In the genomic region with DNA sequence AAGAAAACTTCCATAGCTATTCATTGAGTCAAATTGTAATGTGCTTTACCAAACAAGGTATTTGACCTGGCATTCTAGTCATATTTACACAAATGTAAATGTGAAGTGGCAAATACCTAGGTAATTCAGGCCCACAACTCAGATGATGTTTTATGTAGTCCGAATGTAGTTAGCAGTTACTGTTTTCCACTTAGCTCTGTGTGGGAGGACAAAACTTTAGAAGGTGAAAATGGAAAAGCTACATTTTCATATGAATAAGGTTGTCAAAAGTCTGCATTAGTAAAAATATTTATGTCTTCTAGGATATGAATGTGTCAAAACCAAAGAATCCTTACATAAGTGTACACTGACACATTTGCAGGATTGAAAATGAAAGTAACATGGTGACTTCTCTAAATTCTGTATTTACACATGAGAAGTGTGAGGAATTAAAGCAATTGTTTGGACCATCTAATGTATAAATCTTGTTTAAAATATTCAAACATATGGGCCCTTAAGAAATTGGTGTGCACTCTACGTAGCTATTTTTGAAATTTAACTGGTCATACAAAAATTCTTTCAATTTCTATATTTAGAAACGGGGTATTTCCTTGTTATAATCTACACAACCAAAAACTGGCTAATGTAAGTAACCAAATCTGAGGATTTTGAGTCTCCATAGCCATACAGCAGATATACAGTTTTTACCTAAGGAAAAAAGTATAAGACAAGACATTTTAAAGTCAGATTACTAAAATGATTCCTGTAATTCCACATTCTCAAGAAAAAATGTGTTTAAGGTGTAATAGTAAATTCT, we compare ENCODE assay signal across 8 cellular contexts. TPM values are rescaled to one million over a fixed set of nuclear protein-coding genes. Genes with fewer than 3 reads are reported as not detected.
A peak's percentile ranks its signal among the peaks of the same experiment; 100 is the strongest.
DNase-seq lines count a peak whose midpoint lies in the region; ATAC-seq and TF ChIP-seq lines count a peak whose summit lies in the region.

No MANE protein-coding gene starts in this region.

- H3K27me3 Mint-ChIP-seq in GM23338 (ENCODE audit: insufficient read depth, low read depth, poor library complexity), result peaks cover 19% of the 10 kb centered on the region

- no peak overlapping the region for H2AFZ ChIP-seq in GM23338

- no peaks in the 10 kb centered on the region for H3K9me2 ChIP-seq in GM23338 (ENCODE audit: insufficient read depth)

- TF ChIP-seq CTCF in AG09309 (IDR thresholded peaks at IDR 0.05; ENCODE audit: control insufficient read depth, insufficient read depth, low read depth, low read length, missing control alignments) (no peak), GM23338 (conservative IDR thresholded peaks at IDR 0.05; ENCODE audit: low read depth in 2 of 2) (no peak), lower leg skin (IDR thresholded peaks at IDR 0.05) (no peak)

- H3K4me3 Mint-ChIP-seq in GM23338, result peak overlapping the region; percentile 71; the same call in 2 of the 3 replicates

- intact Hi-C loops in lower leg skin (cut with DNase I; ENCODE audit: low total_unique reads), result loop anchor here (10.0 kb wide), 1 partner anchor 1998 kb away; a partner anchor contains a TSS

- H3K36me3 ChIP-seq in GM23338 (ENCODE audit: insufficient read depth), result peaks cover 14% of the 10 kb centered on the region; the same call in 1 of the 2 replicates
- H3K36me3 ChIP-seq in SJCRH30, result peaks cover 11% of the 10 kb centered on the region
- no peaks in the 10 kb centered on the region for H3K36me3 ChIP-seq in endocrine pancreas (ENCODE audit: control insufficient read depth, insufficient read depth, low read length)

- DNase-seq in AG09309 (ENCODE audit: low read depth), result no peak
- no peak for DNase-seq in GM23338 (ENCODE audit: low spot score)
- DNase-seq in SJCRH30, result peak in 1 of 2 experiments; percentile 26
- peak; percentile 71 for DNase-seq in pons (ENCODE audit: low spot score)
- DNase-seq in NCI-H774 (lab: John Stamatoyannopoulos, UW), result no peak
- DNase-seq in lower leg skin (ENCODE audit: low spot score in 2 of 2), result no peak

- TF ChIP-seq POLR2A in lower leg skin (IDR thresholded peaks at IDR 0.05), result no peak

- no peaks in the 10 kb centered on the region for H3K9me3 Mint-ChIP-seq in GM23338

- H3K79me2 ChIP-seq in GM23338 (replicated peaks; ENCODE audit: insufficient read depth), result peaks cover 34% of the 10 kb centered on the region

- H3K27ac ChIP-seq in GM23338 (ENCODE audit: low read depth) (no peak overlapping the region), SJCRH30 (peak overlapping the region; percentile 97; the same call in 1 of the 2 replicates)

- peak overlapping the region; percentile 78; the same call in 1 of the 2 replicates for H3K4me2 ChIP-seq in GM23338

- H3K9ac ChIP-seq in endocrine pancreas (ENCODE audit: control insufficient read depth, insufficient read depth, low read length), result no peak overlapping the region

- peaks cover 44% of the 10 kb centered on the region for H3K4me1 Mint-ChIP-seq in GM23338

- H3K36me3 Mint-ChIP-seq in GM23338 (ENCODE audit: low read depth), result peaks cover 46% of the 10 kb centered on the region

- peak overlapping the region; percentile 9; the same call in 1 of the 2 replicates for H3K4me3 ChIP-seq in AG09309 (ENCODE audit: control insufficient read depth, low read depth, low read length)
- peak overlapping the region; percentile 61 for H3K4me3 ChIP-seq in GM23338
- H3K4me3 ChIP-seq in SJCRH30, result peak overlapping the region; percentile 80
- H3K4me3 ChIP-seq in endocrine pancreas (ENCODE audit: control insufficient read depth, insufficient read depth, low read length), result peak overlapping the region; percentile 68
- no peak overlapping the region for H3K4me3 ChIP-seq in lower leg skin (ENCODE audit: low read depth, poor library complexity, severe bottlenecking)

- no peak overlapping the region for H3K27ac Mint-ChIP-seq in GM23338

- ATAC-seq in GM23338, result no peak
- no peak for ATAC-seq in HG02885 (IDR thresholded peaks at IDR 0.05; ENCODE audit: poor library complexity, unreplicated experiment)

- peaks cover 11% of the 10 kb centered on the region for H3F3A ChIP-seq in GM23338 (replicated peaks; ENCODE audit: low read depth)

- H3K27me3 ChIP-seq in GM23338 (ENCODE audit: insufficient read depth) (peaks cover 55% of the 10 kb centered on the region), SJCRH30 (no peaks in the 10 kb centered on the region), endocrine pancreas (ENCODE audit: control insufficient read depth, insufficient read depth, low read length) (no peaks in the 10 kb centered on the region)

- WGBS in lower leg skin, 2 donors, result 8 to 17% methylated on average over 3 of the region's 3 CpGs

- no peaks in the 10 kb centered on the region for H3K9me3 ChIP-seq in SJCRH30 (replicated peaks)
- no peaks in the 10 kb centered on the region for H3K9me3 ChIP-seq in endocrine pancreas (ENCODE audit: control insufficient read depth, low read length)

- peaks cover 26% of the 10 kb centered on the region for H4K20me1 ChIP-seq in GM23338 (replicated peaks; ENCODE audit: insufficient read depth)

- H3K4me1 ChIP-seq in GM23338 (ENCODE audit: insufficient read depth), result peaks cover 38% of the 10 kb centered on the region
- peaks cover 13% of the 10 kb centered on the region for H3K4me1 ChIP-seq in SJCRH30
- peaks cover 44% of the 10 kb centered on the region for H3K4me1 ChIP-seq in endocrine pancreas (ENCODE audit: control insufficient read depth, insufficient read depth, low read length)

TF ChIP-seq in GM23338, 12 proteins besides CTCF, POLR2A, EP300 and RAD21:
- TF ChIP-seq, protein P1, sequence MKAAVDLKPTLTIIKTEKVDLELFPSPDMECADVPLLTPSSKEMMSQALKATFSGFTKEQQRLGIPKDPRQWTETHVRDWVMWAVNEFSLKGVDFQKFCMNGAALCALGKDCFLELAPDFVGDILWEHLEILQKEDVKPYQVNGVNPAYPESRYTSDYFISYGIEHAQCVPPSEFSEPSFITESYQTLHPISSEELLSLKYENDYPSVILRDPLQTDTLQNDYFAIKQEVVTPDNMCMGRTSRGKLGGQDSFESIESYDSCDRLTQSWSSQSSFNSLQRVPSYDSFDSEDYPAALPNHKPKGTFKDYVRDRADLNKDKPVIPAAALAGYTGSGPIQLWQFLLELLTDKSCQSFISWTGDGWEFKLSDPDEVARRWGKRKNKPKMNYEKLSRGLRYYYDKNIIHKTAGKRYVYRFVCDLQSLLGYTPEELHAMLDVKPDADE (IDR thresholded peaks at IDR 0.05), result no peak
- TF ChIP-seq POLR2AphosphoS5 (IDR thresholded peaks at IDR 0.05; ENCODE audit: low read depth) (no peak), EZH2phosphoT487 (IDR thresholded peaks at IDR 0.05; ENCODE audit: unreplicated experiment) (no peak), ZNF114 (CRISPR knock-in tag; IDR thresholded peaks at IDR 0.05) (no peak), NANOG (IDR thresholded peaks at IDR 0.05; ENCODE audit: borderline replicate concordance) (no peak), JUNB (IDR thresholded peaks at IDR 0.05; ENCODE audit: unreplicated experiment) (no peak), STAT1 (IDR thresholded peaks at IDR 0.05; ENCODE audit: unreplicated experiment) (no peak), ZNF331 (CRISPR knock-in tag; IDR thresholded peaks at IDR 0.05; ENCODE audit: low read depth) (no peak)

RNA-seq across cellular contexts. Expression of a gene that starts 5.4 kb away (rescaled TPM):
- 27.9 and 30.6 TPM in 2 replicates for total RNA-seq in GM23338 (2014; rRNA removed; shearing (Covaris generic))
- polyA plus RNA-seq in GM23338 (2016; fragmentation: Nextera tagmentation; extraction: Ambion mirVana), result 9.3 and 9.5 TPM in 2 replicates
- total RNA-seq in SJCRH30 (2014; rRNA removed; shearing (Covaris generic)), result 37.1 and 37.6 TPM in 2 replicates
- 100 to 1,000 TPM in 3 of 4 donors, 10 to 100 TPM in 1; 74.3 to 104 (median 101) TPM for total RNA-seq in lower leg skin

RNA-seq across cellular contexts. Expression of a gene that starts 26.6 kb away (rescaled TPM):
- 15.3 and 18.7 TPM in 2 replicates for total RNA-seq in GM23338 (2014; rRNA removed; shearing (Covaris generic))
- polyA plus RNA-seq in GM23338 (2016; fragmentation: Nextera tagmentation; extraction: Ambion mirVana), result 12.1 and 14.3 TPM in 2 replicates
- 1.1 and 1.3 TPM in 2 replicates for total RNA-seq in SJCRH30 (2014; rRNA removed; shearing (Covaris generic))
- under 1 TPM in 1 of 4 donors, not detected in 3; 0.13 TPM for total RNA-seq in lower leg skin
